In the genomic region with DNA sequence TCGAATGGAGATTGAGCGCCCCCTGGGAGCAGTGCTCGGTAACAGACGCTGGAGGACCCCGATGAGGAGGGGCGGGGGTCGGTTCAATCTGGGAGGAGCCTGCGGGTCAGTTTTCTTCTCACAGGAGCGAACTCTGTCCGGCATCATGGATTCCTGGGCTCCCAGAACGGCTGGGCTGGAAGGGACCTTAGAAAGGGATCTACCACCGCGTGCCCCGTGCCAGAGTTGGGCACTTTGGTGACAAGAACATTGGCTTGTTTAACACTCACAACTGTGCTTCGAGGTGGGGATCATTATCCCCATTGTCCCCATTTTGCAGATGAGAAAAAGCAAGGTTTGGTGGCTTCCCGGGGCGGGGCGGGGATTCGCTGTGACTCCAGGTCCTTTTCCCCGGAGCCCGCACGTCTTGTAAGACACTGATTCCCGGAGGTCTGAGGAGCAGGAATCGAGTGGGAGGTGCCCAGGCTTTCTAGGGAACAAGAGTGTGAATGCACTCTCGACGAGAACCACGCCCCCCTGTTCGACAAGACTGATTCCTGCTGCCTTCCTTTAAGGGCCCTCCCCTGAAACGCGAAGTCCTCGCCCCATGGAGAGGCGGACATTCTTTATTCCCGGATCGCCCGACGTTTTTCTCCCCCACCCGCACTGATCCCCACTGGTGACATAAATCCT, we compare ENCODE assay signal across 8 cellular contexts. TPM values are rescaled to one million over a fixed set of nuclear protein-coding genes. Genes with fewer than 3 reads are reported as not detected.
DNase-seq lines count a peak whose midpoint lies in the region; ATAC-seq, FAIRE-seq and TF ChIP-seq lines count a peak whose summit lies in the region.

No MANE protein-coding gene starts in this region.

- dilution Hi-C loops in keratinocyte (cut with MboI; ENCODE audit: extremely low pct_ligation_motif_present, low sequenced_read_pairs): no loop called here

- peak overlapping the region; percentile 90 for H2AFZ ChIP-seq in keratinocyte (ENCODE audit: control insufficient read depth, low read length)

- peak overlapping the region; percentile 51 to 90 (median 81) for H3K4me3 ChIP-seq in keratinocyte (ENCODE audit: control insufficient read depth in 2 of 3, extremely low read depth in 1 of 3, insufficient read depth in 2 of 3, low read depth in 1 of 3, low read length in 3 of 3)

- peak overlapping the region; percentile 89 for H3K4me3 Mint-ChIP-seq in central memory CD8-positive, alpha-beta T cell

- H3K4me1 Mint-ChIP-seq in central memory CD8-positive, alpha-beta T cell: peaks cover 18% of the 10 kb centered on the region

- ATAC-seq in HG02840 (IDR thresholded peaks at IDR 0.05; ENCODE audit: low FRiP score, unreplicated experiment): peak; percentile 1
- ATAC-seq in central memory CD8-positive, alpha-beta T cell (replicated peaks; ENCODE audit: extremely low read depth, poor library complexity, severe bottlenecking): no peak
- no peak for ATAC-seq in GM19467 (IDR thresholded peaks at IDR 0.05; ENCODE audit: unreplicated experiment)

- H3K27ac Mint-ChIP-seq in central memory CD8-positive, alpha-beta T cell (ENCODE audit: low read depth): peak overlapping the region; percentile 91

- TF ChIP-seq CTCF in keratinocyte (optimal IDR thresholded peaks at IDR 0.05 in 1 of 3, IDR thresholded peaks at IDR 0.05 in 1 of 3, conservative IDR thresholded peaks at IDR 0.05 in 1 of 3; ENCODE audit: extremely low read depth in 1 of 3, insufficient read depth in 2 of 3, low read length in 3 of 3): peak; percentile 86 to 90 (median 89)

- H3K36me3 ChIP-seq in keratinocyte (ENCODE audit: control insufficient read depth in 2 of 2, extremely low read depth in 1 of 2, insufficient read depth in 2 of 2, low read length in 2 of 2): peaks cover 0 to 3% of the 10 kb centered on the region in 2 experiments

- no peaks in the 10 kb centered on the region for H3K9me3 ChIP-seq in keratinocyte (ENCODE audit: control insufficient read depth, low read depth, low read length)

- DNase-seq in COR-L47 (lab: John Stamatoyannopoulos, UW) (peak; percentile 94), NCI-H345 (lab: John Stamatoyannopoulos, UW) (peak; percentile 96), keratinocyte (ENCODE audit: low read depth, low spot score) (peak; percentile 78)
- DNase-seq in activated CD4-positive, CD25-positive, alpha-beta regulatory T cell treated with anti-CD3 and anti-CD28 coated beads, Interleukin-2, amount 50 U/mL, for 72 hours: peak; percentile 84
- peak; percentile 82 to 86 for DNase-seq in central memory CD8-positive, alpha-beta T cell (ENCODE audit: low spot score in 2 of 2)
- DNase-seq in stimulated activated CD4-positive, alpha-beta T cell treated with anti-CD3 and anti-CD28 coated beads, Interleukin-12 subunit alpha, Interleukin-12 subunit beta, amount 100 ng/mL, for 4 hours: peak; percentile 87

- H3K4me1 ChIP-seq in keratinocyte (ENCODE audit: control insufficient read depth, extremely low read depth, insufficient read depth, low read length): peaks cover 15% of the 10 kb centered on the region

- FAIRE-seq in keratinocyte (lab: Jason Lieb, UNC): no peak

- no peaks in the 10 kb centered on the region for H3K27me3 ChIP-seq in keratinocyte (ENCODE audit: control insufficient read depth, extremely low read depth, insufficient read depth, low read length)

- H3K27me3 Mint-ChIP-seq in central memory CD8-positive, alpha-beta T cell: no peaks in the 10 kb centered on the region

- H3K9me3 Mint-ChIP-seq in central memory CD8-positive, alpha-beta T cell: no peaks in the 10 kb centered on the region

- H3K27ac ChIP-seq in keratinocyte (ENCODE audit: control insufficient read depth, insufficient read depth, low read length): peak overlapping the region; percentile 87

- no peaks in the 10 kb centered on the region for H3K9me1 ChIP-seq in keratinocyte (ENCODE audit: control insufficient read depth, extremely low read depth, insufficient read depth, low read length)

- peak overlapping the region; percentile 87 for H3K4me2 ChIP-seq in keratinocyte (ENCODE audit: control insufficient read depth, extremely low read depth, insufficient read depth, low read depth, low read length)

- peak overlapping the region; percentile 86 for H3K9ac ChIP-seq in keratinocyte (ENCODE audit: control insufficient read depth, extremely low read depth, insufficient read depth, low read length)

- H3K79me2 ChIP-seq in keratinocyte (ENCODE audit: control insufficient read depth, insufficient read depth, low read length): peaks cover 18% of the 10 kb centered on the region

- peaks cover 1% of the 10 kb centered on the region for H3K36me3 Mint-ChIP-seq in central memory CD8-positive, alpha-beta T cell (ENCODE audit: insufficient read depth)

- no peaks in the 10 kb centered on the region for H4K20me1 ChIP-seq in keratinocyte (ENCODE audit: control insufficient read depth, extremely low read depth, insufficient read depth, low read length)

RNA-seq across cellular contexts. Expression of a gene that starts 1.5 kb away (rescaled TPM):
- 9.6 to 15.0 TPM (median 10.2 TPM) in 3 replicates for polyA plus RNA-seq in keratinocyte
- polyA plus RNA-seq in keratinocyte (2011; ENCODE audit: low read depth): 2.2 TPM
- 5.7 and 16.5 TPM in 2 replicates for polyA plus RNA-seq in keratinocyte (2011; cell fraction: cytosol; rRNA removed)
- 24.0 and 32.9 TPM in 2 replicates for polyA plus RNA-seq in keratinocyte (2011; cell fraction: nucleus; rRNA removed)
- polyA plus RNA-seq in keratinocyte (2012; ENCODE audit: low replicate concordance): 8.3 and 25.1 TPM in 2 replicates
- polyA minus RNA-seq in keratinocyte: 8.6 to 28.7 TPM (median 11.7 TPM) in 3 replicates
- 46.2 TPM for polyA minus RNA-seq in keratinocyte (2011; cell fraction: cytosol; rRNA and poly(A)+ RNA removed)
- polyA minus RNA-seq in keratinocyte (2011; cell fraction: nucleus; rRNA and poly(A)+ RNA removed): 18.1 and 25.4 TPM in 2 replicates

RNA-seq across cellular contexts. Expression of a gene that starts 25.5 kb away (rescaled TPM):
- 2.1 to 3.2 TPM (median 2.6 TPM) in 3 replicates for polyA plus RNA-seq in keratinocyte
- polyA plus RNA-seq in keratinocyte (2011; ENCODE audit: low read depth): 0.27 TPM
- 3.6 and 5.4 TPM in 2 replicates for polyA plus RNA-seq in keratinocyte (2011; cell fraction: cytosol; rRNA removed)
- polyA plus RNA-seq in keratinocyte (2011; cell fraction: nucleus; rRNA removed): 4.5 and 5.8 TPM in 2 replicates
- 1.3 and 2.6 TPM in 2 replicates for polyA plus RNA-seq in keratinocyte (2012; ENCODE audit: low replicate concordance)
- polyA minus RNA-seq in keratinocyte: 2.7 to 4.2 TPM (median 2.7 TPM) in 3 replicates
- 2.7 TPM for polyA minus RNA-seq in keratinocyte (2011; cell fraction: cytosol; rRNA and poly(A)+ RNA removed)
- 0.53 and 1.6 TPM in 2 replicates for polyA minus RNA-seq in keratinocyte (2011; cell fraction: nucleus; rRNA and poly(A)+ RNA removed)

RNA-seq across cellular contexts. Expression of a gene that starts 27.0 kb away (rescaled TPM):
- 8.1 to 12.7 TPM (median 10.8 TPM) in 3 replicates for polyA plus RNA-seq in keratinocyte
- 2.3 TPM for polyA plus RNA-seq in keratinocyte (2011; ENCODE audit: low read depth)
- 10.3 and 13.2 TPM in 2 replicates for polyA plus RNA-seq in keratinocyte (2011; cell fraction: cytosol; rRNA removed)
- polyA plus RNA-seq in keratinocyte (2011; cell fraction: nucleus; rRNA removed): 16.6 and 23.6 TPM in 2 replicates
- polyA plus RNA-seq in keratinocyte (2012; ENCODE audit: low replicate concordance): 8.0 and 11.6 TPM in 2 replicates
- polyA minus RNA-seq in keratinocyte: 11.8 to 14.7 TPM (median 13.6 TPM) in 3 replicates
- 10.6 TPM for polyA minus RNA-seq in keratinocyte (2011; cell fraction: cytosol; rRNA and poly(A)+ RNA removed)
- polyA minus RNA-seq in keratinocyte (2011; cell fraction: nucleus; rRNA and poly(A)+ RNA removed): 12.5 and 14.9 TPM in 2 replicates

RNA-seq across cellular contexts. Expression of a gene that starts 28.0 kb away (rescaled TPM):
- 18.5 to 22.4 TPM (median 19.2 TPM) in 3 replicates for polyA plus RNA-seq in keratinocyte
- 8.7 TPM for polyA plus RNA-seq in keratinocyte (2011; ENCODE audit: low read depth)
- polyA plus RNA-seq in keratinocyte (2011; cell fraction: cytosol; rRNA removed): 13.6 and 19.0 TPM in 2 replicates
- polyA plus RNA-seq in keratinocyte (2011; cell fraction: nucleus; rRNA removed): 5.0 and 7.4 TPM in 2 replicates
- polyA plus RNA-seq in keratinocyte (2012; ENCODE audit: low replicate concordance): 16.9 and 20.2 TPM in 2 replicates
- polyA minus RNA-seq in keratinocyte: 4.5 to 7.5 TPM (median 5.8 TPM) in 3 replicates
- polyA minus RNA-seq in keratinocyte (2011; cell fraction: cytosol; rRNA and poly(A)+ RNA removed): 14.6 TPM
- 3.0 and 5.2 TPM in 2 replicates for polyA minus RNA-seq in keratinocyte (2011; cell fraction: nucleus; rRNA and poly(A)+ RNA removed)

RNA-seq across cellular contexts. Expression of a gene that starts 35.7 kb away (rescaled TPM):
- polyA plus RNA-seq in keratinocyte: 0.94 to 3.7 TPM (median 1.1 TPM) in 3 replicates
- polyA plus RNA-seq in keratinocyte (2011; ENCODE audit: low read depth): 3.0 TPM
- 1.4 and 2.1 TPM in 2 replicates for polyA plus RNA-seq in keratinocyte (2011; cell fraction: cytosol; rRNA removed)
- 8.9 and 11.2 TPM in 2 replicates for polyA plus RNA-seq in keratinocyte (2011; cell fraction: nucleus; rRNA removed)
- 4.7 and 10.9 TPM in 2 replicates for polyA plus RNA-seq in keratinocyte (2012; ENCODE audit: low replicate concordance)
- polyA minus RNA-seq in keratinocyte: 1.5 to 17.4 TPM (median 2.2 TPM) in 3 replicates
- 2.5 TPM for polyA minus RNA-seq in keratinocyte (2011; cell fraction: cytosol; rRNA and poly(A)+ RNA removed)
- polyA minus RNA-seq in keratinocyte (2011; cell fraction: nucleus; rRNA and poly(A)+ RNA removed): 3.7 and 5.2 TPM in 2 replicates
